In genomic region chr2:159921752-159922404, GRCh38 we compare ENCODE assay signal across 8 cellular contexts. TPM values are rescaled to one million over a fixed set of nuclear protein-coding genes. Genes with fewer than 3 reads are reported as not detected.
DNase-seq lines count a peak whose midpoint lies in the region; ATAC-seq and TF ChIP-seq lines count a peak whose summit lies in the region.

No MANE protein-coding gene starts in this region.

- TF ChIP-seq CTCF in OCI-LY1 (IDR thresholded peaks at IDR 0.05; ENCODE audit: low read length) (peak; percentile 87), progenitor cell of endocrine pancreas (IDR thresholded peaks at IDR 0.05; ENCODE audit: unreplicated experiment) (peak; percentile 85)

- H3K9ac ChIP-seq in OCI-LY1 (ENCODE audit: low read length) = no peak overlapping the region

- no peak overlapping the region for H3K4me3 ChIP-seq in OCI-LY1 (ENCODE audit: low read depth, low read length, poor library complexity, severe bottlenecking)

- H3K36me3 ChIP-seq in OCI-LY1 (ENCODE audit: insufficient read depth, low read length) = no peaks in the 10 kb centered on the region

- H3K27ac Mint-ChIP-seq in activated T-helper 17 cell treated with anti-CD3 and anti-CD28 coated beads, Interleukin-2, amount 50 U/mL, for 72 hours = peak overlapping the region; percentile 56
- no peak overlapping the region for H3K27ac Mint-ChIP-seq in progenitor cell of endocrine pancreas

- no peaks in the 10 kb centered on the region for H3F3A ChIP-seq in OCI-LY1 (ENCODE audit: insufficient read depth, low read length)

- H3K4me1 Mint-ChIP-seq in activated T-helper 17 cell treated with anti-CD3 and anti-CD28 coated beads, Interleukin-2, amount 50 U/mL, for 72 hours = peaks cover 27% of the 10 kb centered on the region
- peaks cover 2% of the 10 kb centered on the region for H3K4me1 Mint-ChIP-seq in progenitor cell of endocrine pancreas (ENCODE audit: low read depth)

- peaks cover 4% of the 10 kb centered on the region for H3K4me1 ChIP-seq in OCI-LY1 (ENCODE audit: insufficient read depth, low read length, severe bottlenecking)

- no peaks in the 10 kb centered on the region; the same call in 1 of the 2 replicates for H3K27me3 ChIP-seq in OCI-LY1 (ENCODE audit: insufficient read depth, low read length)

- H3K9me2 ChIP-seq in OCI-LY1 (ENCODE audit: low read depth, low read length) = no peaks in the 10 kb centered on the region

- peak; percentile 65 for ATAC-seq in GM18870 (IDR thresholded peaks at IDR 0.05; ENCODE audit: unreplicated experiment)
- peak; percentile 57 for ATAC-seq in HG03060 (IDR thresholded peaks at IDR 0.05; ENCODE audit: low read depth, unreplicated experiment)
- peak; percentile 71 for ATAC-seq in activated T-helper 17 cell treated with anti-CD3 and anti-CD28 coated beads, Interleukin-2, amount 50 U/mL, for 72 hours (replicated peaks)

- no peaks in the 10 kb centered on the region for H4K20me1 ChIP-seq in OCI-LY1 (ENCODE audit: insufficient read depth, low read length)

- H3K27me3 Mint-ChIP-seq in activated T-helper 17 cell treated with anti-CD3 and anti-CD28 coated beads, Interleukin-2, amount 50 U/mL, for 72 hours = peaks cover 25% of the 10 kb centered on the region
- peaks cover 43% of the 10 kb centered on the region for H3K27me3 Mint-ChIP-seq in progenitor cell of endocrine pancreas

- DNase-seq in AG08396 (ENCODE audit: low spot score) (peak; percentile 62), globus pallidus (ENCODE audit: low spot score) (peak; percentile 38), progenitor cell of endocrine pancreas (ENCODE audit: low spot score, unreplicated experiment) (peak; percentile 72), NCI-H2227 treated with DMSO at 0.1 percent for 48 hours (lab: John Stamatoyannopoulos, UW) (no peak)

- H3K27ac ChIP-seq in OCI-LY1 (ENCODE audit: low read depth, low read length, poor library complexity, severe bottlenecking) = no peak overlapping the region

- no peak overlapping the region for H3K4me2 ChIP-seq in OCI-LY1 (ENCODE audit: low read length)

- no peaks in the 10 kb centered on the region for H3K79me2 ChIP-seq in OCI-LY1 (ENCODE audit: insufficient read depth, low read length)

- no peak overlapping the region for H2AFZ ChIP-seq in OCI-LY1 (ENCODE audit: low read length)

- H3K4me3 Mint-ChIP-seq in activated T-helper 17 cell treated with anti-CD3 and anti-CD28 coated beads, Interleukin-2, amount 50 U/mL, for 72 hours = peak overlapping the region; percentile 38
- no peak overlapping the region for H3K4me3 Mint-ChIP-seq in progenitor cell of endocrine pancreas (ENCODE audit: low read depth)

- no peaks in the 10 kb centered on the region for H3K36me3 Mint-ChIP-seq in activated T-helper 17 cell treated with anti-CD3 and anti-CD28 coated beads, Interleukin-2, amount 50 U/mL, for 72 hours (ENCODE audit: low read depth)
- H3K36me3 Mint-ChIP-seq in progenitor cell of endocrine pancreas (ENCODE audit: insufficient read depth) = no peaks in the 10 kb centered on the region

- no peaks in the 10 kb centered on the region for H3K9me3 Mint-ChIP-seq in activated T-helper 17 cell treated with anti-CD3 and anti-CD28 coated beads, Interleukin-2, amount 50 U/mL, for 72 hours
- H3K9me3 Mint-ChIP-seq in progenitor cell of endocrine pancreas (ENCODE audit: low read depth) = no peaks in the 10 kb centered on the region

- no peaks in the 10 kb centered on the region for H3K9me3 ChIP-seq in OCI-LY1 (ENCODE audit: low read length)

RNA-seq across cellular contexts. Expression of gene LY75, which starts 17.3 kb away (rescaled TPM):
- total RNA-seq in activated T-helper 17 cell treated with anti-CD3 and anti-CD28 coated beads, Interleukin-2, amount 50 U/mL, for 72 hours = 10 to 100 TPM; 31.3 to 32.2 TPM
- 1.2 and 1.6 TPM in 2 replicates for total RNA-seq in progenitor cell of endocrine pancreas

Comparison
In these comparisons a context has a peak if more than half of its experiments do, and no peak if none do; other contexts are left out.
1. RNA of gene LY75, which starts 17.3 kb away (total RNA-seq): 31.3 to 32.2 TPM in activated T-helper 17 cell treated with anti-CD3 and anti-CD28 coated beads, Interleukin-2, amount 50 U/mL, for 72 hours; 1.2 to 1.6 TPM in progenitor cell of endocrine pancreas; every median in the first group is over 10 times any median in the second.
2. Peak in every context shown above with its lines, with median percentiles within 50 percentile points of each other: ATAC-seq.